ENCODE assay signal across 1 cellular context in genomic region chr5:179610109-179610902, GRCh38.
TF ChIP-seq lines count a peak whose summit lies in the region.

No MANE protein-coding gene starts in this region.

TF ChIP-seq in K562, 482 proteins besides CTCF, POLR2A, EP300 and RAD21 (continued from another document):
- TF ChIP-seq, protein P1, sequence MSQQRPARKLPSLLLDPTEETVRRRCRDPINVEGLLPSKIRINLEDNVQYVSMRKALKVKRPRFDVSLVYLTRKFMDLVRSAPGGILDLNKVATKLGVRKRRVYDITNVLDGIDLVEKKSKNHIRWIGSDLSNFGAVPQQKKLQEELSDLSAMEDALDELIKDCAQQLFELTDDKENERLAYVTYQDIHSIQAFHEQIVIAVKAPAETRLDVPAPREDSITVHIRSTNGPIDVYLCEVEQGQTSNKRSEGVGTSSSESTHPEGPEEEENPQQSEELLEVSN (IDR thresholded peaks at IDR 0.05; ENCODE audit: borderline replicate concordance in 1 of 2, extremely low read depth in 1 of 2, insufficient read depth in 1 of 2, insufficient read length in 1 of 2, low read depth in 1 of 2, low read length in 1 of 2, poor library complexity in 1 of 2, severe bottlenecking in 1 of 2): peak in 1 of 2 experiments; percentile 41
- TF ChIP-seq RBFOX2 (IDR thresholded peaks at IDR 0.05; ENCODE audit: low read depth, low read length) (peak; percentile 44; the same call in 1 of the 2 replicates), BRD4 (IDR thresholded peaks at IDR 0.05) (no peak), SUPT5H (IDR thresholded peaks at IDR 0.05) (peak; percentile 45), ZNF282 (CRISPR knock-in tag; IDR thresholded peaks at IDR 0.05) (no peak), ZNF778 (CRISPR knock-in tag; IDR thresholded peaks at IDR 0.05) (no peak), POLR2G (IDR thresholded peaks at IDR 0.05; ENCODE audit: low read depth, low read length) (peak; percentile 4; the same call in 1 of the 2 replicates), RNF2 (IDR thresholded peaks at IDR 0.05) (no peak), ZBTB33 (CRISPR knock-in tag; IDR thresholded peaks at IDR 0.05) (peak; percentile 75), MYNN (IDR thresholded peaks at IDR 0.05) (0 out of 2 replicates have a peak, but pooled peaks have one; percentile 16), MYNN (CRISPR knock-in tag; IDR thresholded peaks at IDR 0.05) (no peak), BHLHE40 (IDR thresholded peaks at IDR 0.05; ENCODE audit: low read length) (peak; percentile 47; the same call in 1 of the 2 replicates), YY1 (IDR thresholded peaks at IDR 0.05; ENCODE audit: borderline replicate concordance in 1 of 3, control insufficient read depth in 1 of 3, extremely low read depth in 1 of 3, insufficient read depth in 3 of 3, insufficient read length in 1 of 3, insufficient replicate concordance in 2 of 3, low read depth in 1 of 3, low read length in 2 of 3) (peak in 1 of 3 experiments; percentile 59), TCFL5 (CRISPR knock-in tag; conservative IDR thresholded peaks at IDR 0.05) (no peak), POLR2B (IDR thresholded peaks at IDR 0.05; ENCODE audit: low read depth, partially characterized antibody) (peak; percentile 29), CREB1 (IDR thresholded peaks at IDR 0.05) (no peak), CREB1 (CRISPR knock-in tag; IDR thresholded peaks at IDR 0.05) (no peak), NCOR1 (IDR thresholded peaks at IDR 0.05) (0 out of 2 replicates have a peak, but pooled peaks have one; percentile 7)
